In the genomic region with DNA sequence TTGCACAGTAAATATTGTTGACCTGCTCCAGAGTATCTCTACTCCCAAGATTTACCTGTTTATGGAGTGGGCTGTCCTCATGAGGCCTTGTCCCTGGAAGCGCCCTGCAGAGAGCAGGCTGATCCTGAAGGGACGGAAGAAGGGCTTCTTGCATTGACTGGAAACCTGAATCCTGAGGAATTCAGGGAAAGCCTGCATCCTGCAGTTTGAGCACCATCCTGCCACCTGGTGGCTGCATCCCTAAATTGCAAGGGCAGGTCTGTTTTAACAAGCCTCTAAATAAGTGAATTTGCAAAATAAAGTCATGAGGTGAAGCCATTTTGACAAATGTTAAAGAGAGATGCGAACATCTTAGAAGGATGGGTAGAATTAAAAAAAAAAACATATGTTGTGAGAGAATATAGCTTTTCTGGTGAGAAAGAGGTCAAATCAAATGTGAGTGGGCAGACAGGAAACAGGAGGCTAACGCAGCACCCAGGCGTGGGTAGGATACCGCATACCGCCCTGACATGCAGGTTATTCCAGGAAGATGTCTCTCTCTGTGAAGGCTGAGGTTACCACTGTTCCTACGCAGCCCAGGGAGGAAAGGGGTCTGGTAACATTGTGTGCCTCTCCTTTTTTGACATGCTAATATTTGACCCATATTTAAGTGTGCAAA, we compare ENCODE assay signal across 1 cellular context.
TF ChIP-seq lines count a peak whose summit lies in the region.

No MANE protein-coding gene starts in this region.

TF ChIP-seq in HepG2, 621 proteins besides CTCF, POLR2A, EP300 and RAD21 (continued from another document):
- TF ChIP-seq ZHX2 (IDR thresholded peaks at IDR 0.05; ENCODE audit: low read depth) (0 out of 2 replicates have a peak, but pooled peaks have one; percentile 25), ZHX2 (CRISPR knock-in tag; IDR thresholded peaks at IDR 0.05; ENCODE audit: borderline replicate concordance) (no peak), ZNF749 (CRISPR knock-in tag; IDR thresholded peaks at IDR 0.05; ENCODE audit: borderline replicate concordance) (no peak), MYPOP (CRISPR knock-in tag; IDR thresholded peaks at IDR 0.05) (no peak), REPIN1 (CRISPR knock-in tag; IDR thresholded peaks at IDR 0.05; ENCODE audit: borderline replicate concordance, low read depth) (0 out of 2 replicates have a peak, but pooled peaks have one; percentile 11), ZNF598 (CRISPR knock-in tag; IDR thresholded peaks at IDR 0.05; ENCODE audit: borderline replicate concordance) (no peak), XRCC5 (optimal IDR thresholded peaks at IDR 0.05; ENCODE audit: low read length) (peak; percentile 69), CEBPB (IDR thresholded peaks at IDR 0.05; ENCODE audit: borderline replicate concordance, low read depth, low read length) (no peak), BORCS8-MEF2B (CRISPR knock-in tag; IDR thresholded peaks at IDR 0.05) (no peak), ZNF839 (CRISPR knock-in tag; IDR thresholded peaks at IDR 0.05; ENCODE audit: borderline replicate concordance) (0 out of 2 replicates have a peak, but pooled peaks have one; percentile 29), FLYWCH1 (CRISPR knock-in tag; IDR thresholded peaks at IDR 0.05) (no peak), DRAP1 (CRISPR knock-in tag; IDR thresholded peaks at IDR 0.05) (no peak), ZNF501 (CRISPR knock-in tag; IDR thresholded peaks at IDR 0.05) (no peak), ZNF33B (CRISPR knock-in tag; IDR thresholded peaks at IDR 0.05) (0 out of 2 replicates have a peak, but pooled peaks have one; percentile 41), ZNF3 (CRISPR knock-in tag; IDR thresholded peaks at IDR 0.05) (no peak), SSRP1 (CRISPR knock-in tag; IDR thresholded peaks at IDR 0.05) (no peak), NAIF1 (CRISPR knock-in tag; IDR thresholded peaks at IDR 0.05; ENCODE audit: borderline replicate concordance) (no peak), NFATC3 (CRISPR knock-in tag; IDR thresholded peaks at IDR 0.05) (0 out of 2 replicates have a peak, but pooled peaks have one; percentile 60)
- TF ChIP-seq, protein P1, sequence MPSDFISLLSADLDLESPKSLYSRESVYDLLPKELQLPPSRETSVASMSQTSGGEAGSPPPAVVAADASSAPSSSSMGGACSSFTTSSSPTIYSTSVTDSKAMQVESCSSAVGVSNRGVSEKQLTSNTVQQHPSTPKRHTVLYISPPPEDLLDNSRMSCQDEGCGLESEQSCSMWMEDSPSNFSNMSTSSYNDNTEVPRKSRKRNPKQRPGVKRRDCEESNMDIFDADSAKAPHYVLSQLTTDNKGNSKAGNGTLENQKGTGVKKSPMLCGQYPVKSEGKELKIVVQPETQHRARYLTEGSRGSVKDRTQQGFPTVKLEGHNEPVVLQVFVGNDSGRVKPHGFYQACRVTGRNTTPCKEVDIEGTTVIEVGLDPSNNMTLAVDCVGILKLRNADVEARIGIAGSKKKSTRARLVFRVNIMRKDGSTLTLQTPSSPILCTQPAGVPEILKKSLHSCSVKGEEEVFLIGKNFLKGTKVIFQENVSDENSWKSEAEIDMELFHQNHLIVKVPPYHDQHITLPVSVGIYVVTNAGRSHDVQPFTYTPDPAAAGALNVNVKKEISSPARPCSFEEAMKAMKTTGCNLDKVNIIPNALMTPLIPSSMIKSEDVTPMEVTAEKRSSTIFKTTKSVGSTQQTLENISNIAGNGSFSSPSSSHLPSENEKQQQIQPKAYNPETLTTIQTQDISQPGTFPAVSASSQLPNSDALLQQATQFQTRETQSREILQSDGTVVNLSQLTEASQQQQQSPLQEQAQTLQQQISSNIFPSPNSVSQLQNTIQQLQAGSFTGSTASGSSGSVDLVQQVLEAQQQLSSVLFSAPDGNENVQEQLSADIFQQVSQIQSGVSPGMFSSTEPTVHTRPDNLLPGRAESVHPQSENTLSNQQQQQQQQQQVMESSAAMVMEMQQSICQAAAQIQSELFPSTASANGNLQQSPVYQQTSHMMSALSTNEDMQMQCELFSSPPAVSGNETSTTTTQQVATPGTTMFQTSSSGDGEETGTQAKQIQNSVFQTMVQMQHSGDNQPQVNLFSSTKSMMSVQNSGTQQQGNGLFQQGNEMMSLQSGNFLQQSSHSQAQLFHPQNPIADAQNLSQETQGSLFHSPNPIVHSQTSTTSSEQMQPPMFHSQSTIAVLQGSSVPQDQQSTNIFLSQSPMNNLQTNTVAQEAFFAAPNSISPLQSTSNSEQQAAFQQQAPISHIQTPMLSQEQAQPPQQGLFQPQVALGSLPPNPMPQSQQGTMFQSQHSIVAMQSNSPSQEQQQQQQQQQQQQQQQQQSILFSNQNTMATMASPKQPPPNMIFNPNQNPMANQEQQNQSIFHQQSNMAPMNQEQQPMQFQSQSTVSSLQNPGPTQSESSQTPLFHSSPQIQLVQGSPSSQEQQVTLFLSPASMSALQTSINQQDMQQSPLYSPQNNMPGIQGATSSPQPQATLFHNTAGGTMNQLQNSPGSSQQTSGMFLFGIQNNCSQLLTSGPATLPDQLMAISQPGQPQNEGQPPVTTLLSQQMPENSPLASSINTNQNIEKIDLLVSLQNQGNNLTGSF (CRISPR knock-in tag; IDR thresholded peaks at IDR 0.05): no peak
- TF ChIP-seq, protein P2, sequence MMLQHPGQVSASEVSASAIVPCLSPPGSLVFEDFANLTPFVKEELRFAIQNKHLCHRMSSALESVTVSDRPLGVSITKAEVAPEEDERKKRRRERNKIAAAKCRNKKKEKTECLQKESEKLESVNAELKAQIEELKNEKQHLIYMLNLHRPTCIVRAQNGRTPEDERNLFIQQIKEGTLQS (CRISPR knock-in tag; IDR thresholded peaks at IDR 0.05): no peak
- TF ChIP-seq, protein P3, sequence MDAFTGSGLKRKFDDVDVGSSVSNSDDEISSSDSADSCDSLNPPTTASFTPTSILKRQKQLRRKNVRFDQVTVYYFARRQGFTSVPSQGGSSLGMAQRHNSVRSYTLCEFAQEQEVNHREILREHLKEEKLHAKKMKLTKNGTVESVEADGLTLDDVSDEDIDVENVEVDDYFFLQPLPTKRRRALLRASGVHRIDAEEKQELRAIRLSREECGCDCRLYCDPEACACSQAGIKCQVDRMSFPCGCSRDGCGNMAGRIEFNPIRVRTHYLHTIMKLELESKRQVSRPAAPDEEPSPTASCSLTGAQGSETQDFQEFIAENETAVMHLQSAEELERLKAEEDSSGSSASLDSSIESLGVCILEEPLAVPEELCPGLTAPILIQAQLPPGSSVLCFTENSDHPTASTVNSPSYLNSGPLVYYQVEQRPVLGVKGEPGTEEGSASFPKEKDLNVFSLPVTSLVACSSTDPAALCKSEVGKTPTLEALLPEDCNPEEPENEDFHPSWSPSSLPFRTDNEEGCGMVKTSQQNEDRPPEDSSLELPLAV (CRISPR knock-in tag; conservative IDR thresholded peaks at IDR 0.05; ENCODE audit: low read depth): no peak
- TF ChIP-seq, protein P4, sequence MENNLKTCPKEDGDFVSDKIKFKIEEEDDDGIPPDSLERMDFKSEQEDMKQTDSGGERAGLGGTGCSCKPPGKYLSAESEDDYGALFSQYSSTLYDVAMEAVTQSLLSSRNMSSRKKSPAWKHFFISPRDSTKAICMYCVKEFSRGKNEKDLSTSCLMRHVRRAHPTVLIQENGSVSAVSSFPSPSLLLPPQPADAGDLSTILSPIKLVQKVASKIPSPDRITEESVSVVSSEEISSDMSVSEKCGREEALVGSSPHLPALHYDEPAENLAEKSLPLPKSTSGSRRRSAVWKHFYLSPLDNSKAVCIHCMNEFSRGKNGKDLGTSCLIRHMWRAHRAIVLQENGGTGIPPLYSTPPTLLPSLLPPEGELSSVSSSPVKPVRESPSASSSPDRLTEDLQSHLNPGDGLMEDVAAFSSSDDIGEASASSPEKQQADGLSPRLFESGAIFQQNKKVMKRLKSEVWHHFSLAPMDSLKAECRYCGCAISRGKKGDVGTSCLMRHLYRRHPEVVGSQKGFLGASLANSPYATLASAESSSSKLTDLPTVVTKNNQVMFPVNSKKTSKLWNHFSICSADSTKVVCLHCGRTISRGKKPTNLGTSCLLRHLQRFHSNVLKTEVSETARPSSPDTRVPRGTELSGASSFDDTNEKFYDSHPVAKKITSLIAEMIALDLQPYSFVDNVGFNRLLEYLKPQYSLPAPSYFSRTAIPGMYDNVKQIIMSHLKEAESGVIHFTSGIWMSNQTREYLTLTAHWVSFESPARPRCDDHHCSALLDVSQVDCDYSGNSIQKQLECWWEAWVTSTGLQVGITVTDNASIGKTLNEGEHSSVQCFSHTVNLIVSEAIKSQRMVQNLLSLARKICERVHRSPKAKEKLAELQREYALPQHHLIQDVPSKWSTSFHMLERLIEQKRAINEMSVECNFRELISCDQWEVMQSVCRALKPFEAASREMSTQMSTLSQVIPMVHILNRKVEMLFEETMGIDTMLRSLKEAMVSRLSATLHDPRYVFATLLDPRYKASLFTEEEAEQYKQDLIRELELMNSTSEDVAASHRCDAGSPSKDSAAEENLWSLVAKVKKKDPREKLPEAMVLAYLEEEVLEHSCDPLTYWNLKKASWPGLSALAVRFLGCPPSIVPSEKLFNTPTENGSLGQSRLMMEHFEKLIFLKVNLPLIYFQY (CRISPR knock-in tag; IDR thresholded peaks at IDR 0.05; ENCODE audit: borderline replicate concordance): no peak
